ENCODE assay signal across 1 cellular context in the genomic region with DNA sequence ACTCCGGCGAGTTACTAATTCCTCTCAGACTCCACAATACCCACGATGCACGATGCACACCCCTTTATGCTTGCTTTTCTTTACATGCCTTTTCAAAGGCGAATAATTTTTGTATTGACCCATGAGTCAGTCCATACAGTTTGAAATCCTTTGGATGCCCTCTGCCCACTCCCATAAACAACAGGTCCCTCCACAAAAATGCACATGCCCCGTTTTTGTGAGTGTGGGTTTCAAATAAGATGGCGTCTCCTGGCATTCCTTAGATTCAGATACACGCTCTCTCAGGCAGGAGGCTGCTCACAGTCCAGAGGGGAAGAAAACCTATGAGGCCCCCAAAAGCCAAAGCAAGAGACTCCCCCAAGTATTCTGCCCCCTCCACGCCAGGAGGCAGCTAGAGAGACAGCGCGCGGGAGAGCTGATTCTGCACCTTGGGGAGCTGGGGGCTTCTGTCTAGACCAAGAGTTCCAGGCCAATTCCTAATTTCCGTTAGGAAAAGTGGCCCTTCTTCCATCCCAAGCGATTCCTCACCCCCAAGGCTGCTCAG.
TF ChIP-seq lines count a peak whose summit lies in the region.

No MANE protein-coding gene starts in this region.

TF ChIP-seq in GM23338, 12 proteins besides CTCF, POLR2A, EP300 and RAD21:
- TF ChIP-seq, protein P1, sequence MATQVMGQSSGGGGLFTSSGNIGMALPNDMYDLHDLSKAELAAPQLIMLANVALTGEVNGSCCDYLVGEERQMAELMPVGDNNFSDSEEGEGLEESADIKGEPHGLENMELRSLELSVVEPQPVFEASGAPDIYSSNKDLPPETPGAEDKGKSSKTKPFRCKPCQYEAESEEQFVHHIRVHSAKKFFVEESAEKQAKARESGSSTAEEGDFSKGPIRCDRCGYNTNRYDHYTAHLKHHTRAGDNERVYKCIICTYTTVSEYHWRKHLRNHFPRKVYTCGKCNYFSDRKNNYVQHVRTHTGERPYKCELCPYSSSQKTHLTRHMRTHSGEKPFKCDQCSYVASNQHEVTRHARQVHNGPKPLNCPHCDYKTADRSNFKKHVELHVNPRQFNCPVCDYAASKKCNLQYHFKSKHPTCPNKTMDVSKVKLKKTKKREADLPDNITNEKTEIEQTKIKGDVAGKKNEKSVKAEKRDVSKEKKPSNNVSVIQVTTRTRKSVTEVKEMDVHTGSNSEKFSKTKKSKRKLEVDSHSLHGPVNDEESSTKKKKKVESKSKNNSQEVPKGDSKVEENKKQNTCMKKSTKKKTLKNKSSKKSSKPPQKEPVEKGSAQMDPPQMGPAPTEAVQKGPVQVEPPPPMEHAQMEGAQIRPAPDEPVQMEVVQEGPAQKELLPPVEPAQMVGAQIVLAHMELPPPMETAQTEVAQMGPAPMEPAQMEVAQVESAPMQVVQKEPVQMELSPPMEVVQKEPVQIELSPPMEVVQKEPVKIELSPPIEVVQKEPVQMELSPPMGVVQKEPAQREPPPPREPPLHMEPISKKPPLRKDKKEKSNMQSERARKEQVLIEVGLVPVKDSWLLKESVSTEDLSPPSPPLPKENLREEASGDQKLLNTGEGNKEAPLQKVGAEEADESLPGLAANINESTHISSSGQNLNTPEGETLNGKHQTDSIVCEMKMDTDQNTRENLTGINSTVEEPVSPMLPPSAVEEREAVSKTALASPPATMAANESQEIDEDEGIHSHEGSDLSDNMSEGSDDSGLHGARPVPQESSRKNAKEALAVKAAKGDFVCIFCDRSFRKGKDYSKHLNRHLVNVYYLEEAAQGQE (IDR thresholded peaks at IDR 0.05; ENCODE audit: unreplicated experiment) = no peak
- TF ChIP-seq JUNB (IDR thresholded peaks at IDR 0.05; ENCODE audit: unreplicated experiment) = no peak
- TF ChIP-seq, protein P2, sequence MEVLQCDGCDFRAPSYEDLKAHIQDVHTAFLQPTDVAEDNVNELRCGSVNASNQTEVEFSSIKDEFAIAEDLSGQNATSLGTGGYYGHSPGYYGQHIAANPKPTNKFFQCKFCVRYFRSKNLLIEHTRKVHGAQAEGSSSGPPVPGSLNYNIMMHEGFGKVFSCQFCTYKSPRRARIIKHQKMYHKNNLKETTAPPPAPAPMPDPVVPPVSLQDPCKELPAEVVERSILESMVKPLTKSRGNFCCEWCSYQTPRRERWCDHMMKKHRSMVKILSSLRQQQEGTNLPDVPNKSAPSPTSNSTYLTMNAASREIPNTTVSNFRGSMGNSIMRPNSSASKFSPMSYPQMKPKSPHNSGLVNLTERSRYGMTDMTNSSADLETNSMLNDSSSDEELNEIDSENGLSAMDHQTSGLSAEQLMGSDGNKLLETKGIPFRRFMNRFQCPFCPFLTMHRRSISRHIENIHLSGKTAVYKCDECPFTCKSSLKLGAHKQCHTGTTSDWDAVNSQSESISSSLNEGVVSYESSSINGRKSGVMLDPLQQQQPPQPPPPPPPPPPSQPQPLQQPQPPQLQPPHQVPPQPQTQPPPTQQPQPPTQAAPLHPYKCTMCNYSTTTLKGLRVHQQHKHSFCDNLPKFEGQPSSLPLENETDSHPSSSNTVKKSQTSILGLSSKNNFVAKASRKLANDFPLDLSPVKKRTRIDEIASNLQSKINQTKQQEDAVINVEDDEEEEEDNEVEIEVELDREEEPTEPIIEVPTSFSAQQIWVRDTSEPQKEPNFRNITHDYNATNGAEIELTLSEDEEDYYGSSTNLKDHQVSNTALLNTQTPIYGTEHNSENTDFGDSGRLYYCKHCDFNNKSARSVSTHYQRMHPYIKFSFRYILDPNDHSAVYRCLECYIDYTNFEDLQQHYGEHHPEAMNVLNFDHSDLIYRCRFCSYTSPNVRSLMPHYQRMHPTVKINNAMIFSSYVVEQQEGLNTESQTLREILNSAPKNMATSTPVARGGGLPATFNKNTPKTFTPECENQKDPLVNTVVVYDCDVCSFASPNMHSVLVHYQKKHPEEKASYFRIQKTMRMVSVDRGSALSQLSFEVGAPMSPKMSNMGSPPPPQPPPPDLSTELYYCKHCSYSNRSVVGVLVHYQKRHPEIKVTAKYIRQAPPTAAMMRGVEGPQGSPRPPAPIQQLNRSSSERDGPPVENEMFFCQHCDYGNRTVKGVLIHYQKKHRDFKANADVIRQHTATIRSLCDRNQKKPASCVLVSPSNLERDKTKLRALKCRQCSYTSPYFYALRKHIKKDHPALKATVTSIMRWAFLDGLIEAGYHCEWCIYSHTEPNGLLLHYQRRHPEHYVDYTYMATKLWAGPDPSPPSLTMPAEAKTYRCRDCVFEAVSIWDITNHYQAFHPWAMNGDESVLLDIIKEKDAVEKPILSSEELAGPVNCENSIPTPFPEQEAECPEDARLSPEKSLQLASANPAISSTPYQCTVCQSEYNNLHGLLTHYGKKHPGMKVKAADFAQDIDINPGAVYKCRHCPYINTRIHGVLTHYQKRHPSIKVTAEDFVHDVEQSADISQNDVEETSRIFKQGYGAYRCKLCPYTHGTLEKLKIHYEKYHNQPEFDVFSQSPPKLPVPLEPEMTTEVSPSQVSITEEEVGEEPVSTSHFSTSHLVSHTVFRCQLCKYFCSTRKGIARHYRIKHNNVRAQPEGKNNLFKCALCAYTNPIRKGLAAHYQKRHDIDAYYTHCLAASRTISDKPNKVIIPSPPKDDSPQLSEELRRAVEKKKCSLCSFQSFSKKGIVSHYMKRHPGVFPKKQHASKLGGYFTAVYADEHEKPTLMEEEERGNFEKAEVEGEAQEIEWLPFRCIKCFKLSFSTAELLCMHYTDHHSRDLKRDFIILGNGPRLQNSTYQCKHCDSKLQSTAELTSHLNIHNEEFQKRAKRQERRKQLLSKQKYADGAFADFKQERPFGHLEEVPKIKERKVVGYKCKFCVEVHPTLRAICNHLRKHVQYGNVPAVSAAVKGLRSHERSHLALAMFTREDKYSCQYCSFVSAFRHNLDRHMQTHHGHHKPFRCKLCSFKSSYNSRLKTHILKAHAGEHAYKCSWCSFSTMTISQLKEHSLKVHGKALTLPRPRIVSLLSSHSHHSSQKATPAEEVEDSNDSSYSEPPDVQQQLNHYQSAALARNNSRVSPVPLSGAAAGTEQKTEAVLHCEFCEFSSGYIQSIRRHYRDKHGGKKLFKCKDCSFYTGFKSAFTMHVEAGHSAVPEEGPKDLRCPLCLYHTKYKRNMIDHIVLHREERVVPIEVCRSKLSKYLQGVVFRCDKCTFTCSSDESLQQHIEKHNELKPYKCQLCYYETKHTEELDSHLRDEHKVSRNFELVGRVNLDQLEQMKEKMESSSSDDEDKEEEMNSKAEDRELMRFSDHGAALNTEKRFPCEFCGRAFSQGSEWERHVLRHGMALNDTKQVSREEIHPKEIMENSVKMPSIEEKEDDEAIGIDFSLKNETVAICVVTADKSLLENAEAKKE (CRISPR knock-in tag; IDR thresholded peaks at IDR 0.05) = no peak
- TF ChIP-seq ZNF114 (CRISPR knock-in tag; IDR thresholded peaks at IDR 0.05) = no peak
- no peak for TF ChIP-seq EZH2phosphoT487 (IDR thresholded peaks at IDR 0.05; ENCODE audit: unreplicated experiment)
- no peak for TF ChIP-seq ZNF331 (CRISPR knock-in tag; IDR thresholded peaks at IDR 0.05; ENCODE audit: low read depth)
- no peak for TF ChIP-seq NANOG (IDR thresholded peaks at IDR 0.05; ENCODE audit: borderline replicate concordance)
- peak; percentile 81 for TF ChIP-seq EZH2 (IDR thresholded peaks at IDR 0.05; ENCODE audit: low read depth, unreplicated experiment)
